ENCODE assay signal across 15 cellular contexts in genomic region chr15:57356636-57357035, GRCh38. TPM values are rescaled to one million over a fixed set of nuclear protein-coding genes. Genes with fewer than 3 reads are reported as not detected.
DNase-seq lines count a peak whose midpoint lies in the region; ATAC-seq, FAIRE-seq and TF ChIP-seq lines count a peak whose summit lies in the region.
"Had no signal": no experiment of that assay in that cellular context is flagged by ENCODE, and none has a peak within 500 bp of the region (broad histone marks: within the 10 kb centered on the region; RNA-seq: fewer than 3 reads in every experiment).

No MANE protein-coding gene starts in this region.

- no peak for TF ChIP-seq CTCF in AG10803 (conservative IDR thresholded peaks at IDR 0.05; ENCODE audit: low read length)
- TF ChIP-seq CTCF in brain microvascular endothelial cell (IDR thresholded peaks at IDR 0.05; ENCODE audit: low read depth, low read length, missing control alignments) = no peak
- no peak for TF ChIP-seq CTCF in lower lobe of right lung (IDR thresholded peaks at IDR 0.05)

- H3K27ac ChIP-seq in brain microvascular endothelial cell (no peak overlapping the region), lower lobe of right lung (no peak overlapping the region)
- H3K27ac ChIP-seq: right atrium auricular region had no signal

- in situ Hi-C loops in brain microvascular endothelial cell (cut with HindIII; ENCODE audit: low pct_ligation_motif_present, low sequenced_read_pairs) = no loop called here

- no peak for FAIRE-seq in HTR-8/SVneo (lab: Jason Lieb, UNC)

- no peaks in the 10 kb centered on the region for H3K9me3 ChIP-seq in lower lobe of right lung
- H3K9me3 ChIP-seq: mucosa of descending colon, right atrium auricular region had no signal

- peak; percentile 62 to 72 for ATAC-seq in lower lobe of right lung
- ATAC-seq: mucosa of descending colon had no signal

- H3K4me3 ChIP-seq in AG10803 (ENCODE audit: low read length) (no peak overlapping the region), brain microvascular endothelial cell (ENCODE audit: low read depth, low read length) (no peak overlapping the region), lower lobe of right lung (no peak overlapping the region)
- H3K4me3 ChIP-seq: mucosa of descending colon, right atrium auricular region had no signal

- intact Hi-C loops in lower lobe of right lung (cut with DNase I) = no loop called here

- H3K27me3 ChIP-seq in brain microvascular endothelial cell (replicated peaks) (no peaks in the 10 kb centered on the region), lower lobe of right lung (ENCODE audit: low read depth) (no peaks in the 10 kb centered on the region)
- H3K27me3 ChIP-seq: right atrium auricular region had no signal

- DNase-seq in AG10803 (ENCODE audit: low read depth) (peak; percentile 80), HTR-8/SVneo (ENCODE audit: insufficient read length, low spot score) (peak; percentile 33), brain microvascular endothelial cell (peak; percentile 68), lower lobe of right lung (no peak), D341Med (ENCODE audit: low spot score) (no peak), COLO668 (lab: John Stamatoyannopoulos, UW; ENCODE audit: unreplicated experiment) (no peak), DMS53 (lab: John Stamatoyannopoulos, UW) (no peak), SW 1271 (lab: John Stamatoyannopoulos, UW) (no peak)
- DNase-seq: activated CD4-positive, alpha-beta T cell treated with anti-CD3 and anti-CD28 coated beads, Interleukin-2, amount 50 U/mL, for 48 hours; activated naive CD4-positive, alpha-beta T cell treated with anti-CD3 and anti-CD28 coated beads for 36 hours; AML-193; head of caudate nucleus; mucosa of descending colon; NK-92 treated with Interleukin-12 subunit alpha and Interleukin-12 subunit beta, amount 100 ng/mL, for 24 hours had no signal

- H3K36me3 ChIP-seq in brain microvascular endothelial cell (replicated peaks) = no peaks in the 10 kb centered on the region
- H3K36me3 ChIP-seq in lower lobe of right lung = no peaks in the 10 kb centered on the region
- H3K36me3 ChIP-seq: right atrium auricular region had no signal

- H3K4me1 ChIP-seq in lower lobe of right lung = no peaks in the 10 kb centered on the region
- H3K4me1 ChIP-seq: right atrium auricular region had no signal

RNA-seq across cellular contexts. Expression of gene CGNL1, which starts 19.7 kb away (rescaled TPM):
- 46.0 TPM for total RNA-seq in lower lobe of right lung
- total RNA-seq: activated naive CD4-positive, alpha-beta T cell treated with anti-CD3 and anti-CD28 coated beads for 36 hours had no signal

Comparison
In these comparisons a context has a peak if more than half of its experiments do, and no peak if none do; other contexts are left out.
1. DNase-seq: peak in AG10803 (single experiment), HTR-8/SVneo (single experiment) and brain microvascular endothelial cell (single experiment); none in lower lobe of right lung (single experiment), D341Med (single experiment), COLO668 (single experiment), DMS53 (single experiment) and SW 1271 (0 of 2).